1 cellular context compared by ENCODE assay signal in genomic region chr3:63979093-63979492, GRCh38.
TF ChIP-seq lines count a peak whose summit lies in the region.

No MANE protein-coding gene starts in this region.

TF ChIP-seq in WTC11, 78 proteins besides CTCF, POLR2A, EP300 and RAD21 (continued from another document):
- no peak for TF ChIP-seq CREM (CRISPR knock-in tag; IDR thresholded peaks at IDR 0.05)
- no peak for TF ChIP-seq ELF4 (CRISPR knock-in tag; IDR thresholded peaks at IDR 0.05; ENCODE audit: low read depth)
- TF ChIP-seq GABPB1 (CRISPR knock-in tag; IDR thresholded peaks at IDR 0.05), result no peak
- TF ChIP-seq ZNF423 (CRISPR knock-in tag; IDR thresholded peaks at IDR 0.05), result no peak
